Comparison of ENCODE assay signal across 1 cellular context in genomic region chr3:49465269-49466034, GRCh38.
TF ChIP-seq lines count a peak whose summit lies in the region.

No MANE protein-coding gene starts in this region.

TF ChIP-seq in K562, 482 proteins besides CTCF, POLR2A, EP300 and RAD21 (continued from another document and continues in another):
- TF ChIP-seq ZNF518B (CRISPR knock-in tag; IDR thresholded peaks at IDR 0.05): no peak
- TF ChIP-seq RBM17 (IDR thresholded peaks at IDR 0.05; ENCODE audit: borderline replicate concordance, low read depth, low read length): no peak
- TF ChIP-seq NR2C2 (CRISPR knock-in tag; IDR thresholded peaks at IDR 0.05): no peak
- no peak for TF ChIP-seq NR2C2 (tag; IDR thresholded peaks at IDR 0.05)
- no peak for TF ChIP-seq ETV1 (tag; conservative IDR thresholded peaks at IDR 0.05; ENCODE audit: low read depth)
- TF ChIP-seq EZH2 (IDR thresholded peaks at IDR 0.05; ENCODE audit: borderline replicate concordance, low read depth, low read length): no peak
- TF ChIP-seq ZNF165 (CRISPR knock-in tag; IDR thresholded peaks at IDR 0.05; ENCODE audit: borderline replicate concordance): no peak
- no peak for TF ChIP-seq FOXJ3 (CRISPR knock-in tag; IDR thresholded peaks at IDR 0.05)
- peak; percentile 5; the same call in 1 of the 2 replicates for TF ChIP-seq C11orf30 (IDR thresholded peaks at IDR 0.05; ENCODE audit: low read depth)
- TF ChIP-seq CTBP1 (IDR thresholded peaks at IDR 0.05; ENCODE audit: borderline replicate concordance): peak; percentile 55; the same call in 1 of the 2 replicates
- no peak for TF ChIP-seq CHD1 (IDR thresholded peaks at IDR 0.05; ENCODE audit: low read length)
- TF ChIP-seq NFIC (IDR thresholded peaks at IDR 0.05): peak; percentile 51; the same call in 1 of the 2 replicates
- TF ChIP-seq PYGO2 (tag; IDR thresholded peaks at IDR 0.05): no peak
- no peak for TF ChIP-seq ELF2 (CRISPR knock-in tag; IDR thresholded peaks at IDR 0.05)
- TF ChIP-seq SRF (CRISPR knock-in tag; IDR thresholded peaks at IDR 0.05): 0 out of 4 replicates have a peak, but pooled peaks of 1 of the 2 experiments have one; percentile 41
- no peak for TF ChIP-seq OTX1 (CRISPR knock-in tag; IDR thresholded peaks at IDR 0.05)
- no peak for TF ChIP-seq NONO (IDR thresholded peaks at IDR 0.05; ENCODE audit: low read depth in 2 of 2, low read length in 1 of 2)
- no peak for TF ChIP-seq KAT8 (IDR thresholded peaks at IDR 0.05; ENCODE audit: low read depth)
- TF ChIP-seq L3MBTL2 (IDR thresholded peaks at IDR 0.05): peak; percentile 44; the same call in 1 of the 2 replicates
- no peak for TF ChIP-seq TFAM (CRISPR knock-in tag; conservative IDR thresholded peaks at IDR 0.05)
- TF ChIP-seq, protein P1, sequence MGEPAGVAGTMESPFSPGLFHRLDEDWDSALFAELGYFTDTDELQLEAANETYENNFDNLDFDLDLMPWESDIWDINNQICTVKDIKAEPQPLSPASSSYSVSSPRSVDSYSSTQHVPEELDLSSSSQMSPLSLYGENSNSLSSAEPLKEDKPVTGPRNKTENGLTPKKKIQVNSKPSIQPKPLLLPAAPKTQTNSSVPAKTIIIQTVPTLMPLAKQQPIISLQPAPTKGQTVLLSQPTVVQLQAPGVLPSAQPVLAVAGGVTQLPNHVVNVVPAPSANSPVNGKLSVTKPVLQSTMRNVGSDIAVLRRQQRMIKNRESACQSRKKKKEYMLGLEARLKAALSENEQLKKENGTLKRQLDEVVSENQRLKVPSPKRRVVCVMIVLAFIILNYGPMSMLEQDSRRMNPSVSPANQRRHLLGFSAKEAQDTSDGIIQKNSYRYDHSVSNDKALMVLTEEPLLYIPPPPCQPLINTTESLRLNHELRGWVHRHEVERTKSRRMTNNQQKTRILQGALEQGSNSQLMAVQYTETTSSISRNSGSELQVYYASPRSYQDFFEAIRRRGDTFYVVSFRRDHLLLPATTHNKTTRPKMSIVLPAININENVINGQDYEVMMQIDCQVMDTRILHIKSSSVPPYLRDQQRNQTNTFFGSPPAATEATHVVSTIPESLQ (CRISPR knock-in tag; IDR thresholded peaks at IDR 0.05): no peak
- no peak for TF ChIP-seq ZBTB1 (CRISPR knock-in tag; IDR thresholded peaks at IDR 0.05; ENCODE audit: borderline replicate concordance, low read depth)
- no peak for TF ChIP-seq SMAD2 (IDR thresholded peaks at IDR 0.05; ENCODE audit: low read depth, low read length)
- 0 out of 2 replicates have a peak, but pooled peaks have one; percentile 36 for TF ChIP-seq TOE1 (IDR thresholded peaks at IDR 0.05; ENCODE audit: borderline replicate concordance)
- TF ChIP-seq TOE1 (CRISPR knock-in tag; IDR thresholded peaks at IDR 0.05; ENCODE audit: borderline replicate concordance, low read depth): no peak
- no peak for TF ChIP-seq NFXL1 (CRISPR knock-in tag; IDR thresholded peaks at IDR 0.05)
- no peak for TF ChIP-seq PBX2 (CRISPR knock-in tag; IDR thresholded peaks at IDR 0.05; ENCODE audit: low read depth)
- 0 out of 2 replicates have a peak, but pooled peaks have one; percentile 21 for TF ChIP-seq PBX2 (tag; conservative IDR thresholded peaks at IDR 0.05; ENCODE audit: low read depth)
- TF ChIP-seq, protein P2, sequence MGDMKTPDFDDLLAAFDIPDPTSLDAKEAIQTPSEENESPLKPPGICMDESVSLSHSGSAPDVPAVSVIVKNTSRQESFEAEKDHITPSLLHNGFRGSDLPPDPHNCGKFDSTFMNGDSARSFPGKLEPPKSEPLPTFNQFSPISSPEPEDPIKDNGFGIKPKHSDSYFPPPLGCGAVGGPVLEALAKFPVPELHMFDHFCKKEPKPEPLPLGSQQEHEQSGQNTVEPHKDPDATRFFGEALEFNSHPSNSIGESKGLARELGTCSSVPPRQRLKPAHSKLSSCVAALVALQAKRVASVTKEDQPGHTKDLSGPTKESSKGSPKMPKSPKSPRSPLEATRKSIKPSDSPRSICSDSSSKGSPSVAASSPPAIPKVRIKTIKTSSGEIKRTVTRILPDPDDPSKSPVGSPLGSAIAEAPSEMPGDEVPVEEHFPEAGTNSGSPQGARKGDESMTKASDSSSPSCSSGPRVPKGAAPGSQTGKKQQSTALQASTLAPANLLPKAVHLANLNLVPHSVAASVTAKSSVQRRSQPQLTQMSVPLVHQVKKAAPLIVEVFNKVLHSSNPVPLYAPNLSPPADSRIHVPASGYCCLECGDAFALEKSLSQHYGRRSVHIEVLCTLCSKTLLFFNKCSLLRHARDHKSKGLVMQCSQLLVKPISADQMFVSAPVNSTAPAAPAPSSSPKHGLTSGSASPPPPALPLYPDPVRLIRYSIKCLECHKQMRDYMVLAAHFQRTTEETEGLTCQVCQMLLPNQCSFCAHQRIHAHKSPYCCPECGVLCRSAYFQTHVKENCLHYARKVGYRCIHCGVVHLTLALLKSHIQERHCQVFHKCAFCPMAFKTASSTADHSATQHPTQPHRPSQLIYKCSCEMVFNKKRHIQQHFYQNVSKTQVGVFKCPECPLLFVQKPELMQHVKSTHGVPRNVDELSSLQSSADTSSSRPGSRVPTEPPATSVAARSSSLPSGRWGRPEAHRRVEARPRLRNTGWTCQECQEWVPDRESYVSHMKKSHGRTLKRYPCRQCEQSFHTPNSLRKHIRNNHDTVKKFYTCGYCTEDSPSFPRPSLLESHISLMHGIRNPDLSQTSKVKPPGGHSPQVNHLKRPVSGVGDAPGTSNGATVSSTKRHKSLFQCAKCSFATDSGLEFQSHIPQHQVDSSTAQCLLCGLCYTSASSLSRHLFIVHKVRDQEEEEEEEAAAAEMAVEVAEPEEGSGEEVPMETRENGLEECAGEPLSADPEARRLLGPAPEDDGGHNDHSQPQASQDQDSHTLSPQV (IDR thresholded peaks at IDR 0.05): 0 out of 2 replicates have a peak, but pooled peaks have one; percentile 40
- TF ChIP-seq CBX5 (IDR thresholded peaks at IDR 0.05; ENCODE audit: borderline replicate concordance, low read depth): no peak
- TF ChIP-seq, protein P3, sequence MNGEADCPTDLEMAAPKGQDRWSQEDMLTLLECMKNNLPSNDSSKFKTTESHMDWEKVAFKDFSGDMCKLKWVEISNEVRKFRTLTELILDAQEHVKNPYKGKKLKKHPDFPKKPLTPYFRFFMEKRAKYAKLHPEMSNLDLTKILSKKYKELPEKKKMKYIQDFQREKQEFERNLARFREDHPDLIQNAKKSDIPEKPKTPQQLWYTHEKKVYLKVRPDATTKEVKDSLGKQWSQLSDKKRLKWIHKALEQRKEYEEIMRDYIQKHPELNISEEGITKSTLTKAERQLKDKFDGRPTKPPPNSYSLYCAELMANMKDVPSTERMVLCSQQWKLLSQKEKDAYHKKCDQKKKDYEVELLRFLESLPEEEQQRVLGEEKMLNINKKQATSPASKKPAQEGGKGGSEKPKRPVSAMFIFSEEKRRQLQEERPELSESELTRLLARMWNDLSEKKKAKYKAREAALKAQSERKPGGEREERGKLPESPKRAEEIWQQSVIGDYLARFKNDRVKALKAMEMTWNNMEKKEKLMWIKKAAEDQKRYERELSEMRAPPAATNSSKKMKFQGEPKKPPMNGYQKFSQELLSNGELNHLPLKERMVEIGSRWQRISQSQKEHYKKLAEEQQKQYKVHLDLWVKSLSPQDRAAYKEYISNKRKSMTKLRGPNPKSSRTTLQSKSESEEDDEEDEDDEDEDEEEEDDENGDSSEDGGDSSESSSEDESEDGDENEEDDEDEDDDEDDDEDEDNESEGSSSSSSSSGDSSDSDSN (IDR thresholded peaks at IDR 0.05; ENCODE audit: borderline replicate concordance in 1 of 2, low read depth in 2 of 2, low read length in 2 of 2): 0 out of 4 replicates have a peak, but pooled peaks of 1 of the 2 experiments have one; percentile 25
- TF ChIP-seq CBX8 (IDR thresholded peaks at IDR 0.05; ENCODE audit: borderline replicate concordance, extremely low read depth, low read depth, low read length, poor library complexity, severe bottlenecking): no peak
- TF ChIP-seq, protein P4, sequence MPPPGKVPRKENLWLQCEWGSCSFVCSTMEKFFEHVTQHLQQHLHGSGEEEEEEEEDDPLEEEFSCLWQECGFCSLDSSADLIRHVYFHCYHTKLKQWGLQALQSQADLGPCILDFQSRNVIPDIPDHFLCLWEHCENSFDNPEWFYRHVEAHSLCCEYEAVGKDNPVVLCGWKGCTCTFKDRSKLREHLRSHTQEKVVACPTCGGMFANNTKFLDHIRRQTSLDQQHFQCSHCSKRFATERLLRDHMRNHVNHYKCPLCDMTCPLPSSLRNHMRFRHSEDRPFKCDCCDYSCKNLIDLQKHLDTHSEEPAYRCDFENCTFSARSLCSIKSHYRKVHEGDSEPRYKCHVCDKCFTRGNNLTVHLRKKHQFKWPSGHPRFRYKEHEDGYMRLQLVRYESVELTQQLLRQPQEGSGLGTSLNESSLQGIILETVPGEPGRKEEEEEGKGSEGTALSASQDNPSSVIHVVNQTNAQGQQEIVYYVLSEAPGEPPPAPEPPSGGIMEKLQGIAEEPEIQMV (tag; conservative IDR thresholded peaks at IDR 0.05; ENCODE audit: low read depth): no peak
